Comparison of ENCODE assay signal across 1 cellular context in genomic region chr17:79011451-79012147, GRCh38.
TF ChIP-seq lines count a peak whose summit lies in the region.

No MANE protein-coding gene starts in this region.

TF ChIP-seq in K562, 482 proteins besides CTCF, POLR2A, EP300 and RAD21 (continued from another document and continues in another):
- no peak for TF ChIP-seq CAMTA2 (CRISPR knock-in tag; conservative IDR thresholded peaks at IDR 0.05)
- TF ChIP-seq ZNF347 (CRISPR knock-in tag; IDR thresholded peaks at IDR 0.05; ENCODE audit: low read depth) = no peak
- no peak for TF ChIP-seq GTF2B (IDR thresholded peaks at IDR 0.05; ENCODE audit: extremely low read depth, insufficient read length)
- no peak for TF ChIP-seq BRF1 (IDR thresholded peaks at IDR 0.05; ENCODE audit: borderline replicate concordance, extremely low read depth, insufficient read length)
- no peak for TF ChIP-seq WHSC1 (IDR thresholded peaks at IDR 0.05; ENCODE audit: low read length)
- no peak for TF ChIP-seq ZBTB5 (IDR thresholded peaks at IDR 0.05)
- TF ChIP-seq KLF10 (CRISPR knock-in tag; IDR thresholded peaks at IDR 0.05) = no peak
- no peak for TF ChIP-seq SUPT5H (IDR thresholded peaks at IDR 0.05)
- no peak for TF ChIP-seq ZHX1 (conservative IDR thresholded peaks at IDR 0.05; ENCODE audit: low read length)
- TF ChIP-seq SMAD1 (IDR thresholded peaks at IDR 0.05; ENCODE audit: low read depth, low read length, partially characterized antibody) = no peak
- TF ChIP-seq ATF1 (CRISPR knock-in tag; IDR thresholded peaks at IDR 0.05) = no peak
- TF ChIP-seq ATF1 (tag; IDR thresholded peaks at IDR 0.05) = peak; percentile 45; the same call in 1 of the 2 replicates
- TF ChIP-seq TAF15 (IDR thresholded peaks at IDR 0.05; ENCODE audit: low read depth, low read length) = no peak
- no peak for TF ChIP-seq ZSCAN29 (IDR thresholded peaks at IDR 0.05)
- no peak for TF ChIP-seq ZZZ3 (IDR thresholded peaks at IDR 0.05)
- no peak for TF ChIP-seq HMGXB4 (CRISPR knock-in tag; IDR thresholded peaks at IDR 0.05)
- TF ChIP-seq ZNF780A (CRISPR knock-in tag; IDR thresholded peaks at IDR 0.05) = no peak
- TF ChIP-seq ATF2 (CRISPR knock-in tag; IDR thresholded peaks at IDR 0.05) = no peak
- TF ChIP-seq RHOXF2B (CRISPR knock-in tag; conservative IDR thresholded peaks at IDR 0.05) = peak; percentile 97
- TF ChIP-seq XRCC5 (IDR thresholded peaks at IDR 0.05; ENCODE audit: low read depth, low read length) = no peak
- peak; percentile 74; the same call in 1 of the 2 replicates for TF ChIP-seq ZNF518B (CRISPR knock-in tag; IDR thresholded peaks at IDR 0.05)
- no peak for TF ChIP-seq POLR2AphosphoS2 (IDR thresholded peaks at IDR 0.05; ENCODE audit: low read length)
- TF ChIP-seq ZNF263 (CRISPR knock-in tag; IDR thresholded peaks at IDR 0.05; ENCODE audit: borderline replicate concordance) = no peak
- peak; percentile 39; the same call in 1 of the 2 replicates for TF ChIP-seq MAFG (tag; conservative IDR thresholded peaks at IDR 0.05)
- TF ChIP-seq ZFPM2 (CRISPR knock-in tag; IDR thresholded peaks at IDR 0.05) = peak; percentile 95
- no peak for TF ChIP-seq SRSF3 (IDR thresholded peaks at IDR 0.05; ENCODE audit: insufficient read depth, low read length)
- TF ChIP-seq NFXL1 (CRISPR knock-in tag; IDR thresholded peaks at IDR 0.05) = peak; percentile 96
- TF ChIP-seq NONO (IDR thresholded peaks at IDR 0.05; ENCODE audit: low read depth in 2 of 2, low read length in 1 of 2) = no peak
- no peak for TF ChIP-seq AFF1 (IDR thresholded peaks at IDR 0.05; ENCODE audit: low read depth in 1 of 2, partially characterized antibody in 2 of 2)
